In the genomic region with DNA sequence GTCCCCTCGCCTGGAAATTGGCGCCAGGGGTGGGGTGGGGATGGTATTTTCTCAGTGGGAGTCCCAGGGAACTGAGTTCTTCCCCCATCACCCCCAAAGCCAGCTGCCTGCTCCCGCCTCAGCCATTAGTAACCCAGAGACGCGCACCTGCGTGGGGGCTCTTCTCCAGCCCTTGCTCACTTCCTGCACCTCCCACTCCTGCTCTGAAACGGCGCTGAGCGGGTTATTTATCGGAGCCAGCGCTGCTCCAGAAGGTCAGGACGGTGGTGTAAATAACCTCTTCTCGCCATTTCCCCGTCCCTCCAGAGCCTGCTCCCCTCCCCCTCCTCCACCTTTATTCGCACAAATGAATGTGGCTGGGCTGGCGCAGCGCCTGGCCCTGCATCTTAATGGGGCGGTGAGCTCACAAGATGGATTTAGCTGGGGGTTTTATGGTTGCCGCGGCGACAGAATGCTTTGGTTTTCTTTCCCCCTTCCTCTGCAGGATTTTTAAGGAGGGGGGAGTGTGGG, we compare ENCODE assay signal across 7 cellular contexts. TPM values are rescaled to one million over a fixed set of nuclear protein-coding genes. Genes with fewer than 3 reads are reported as not detected.
DNase-seq lines count a peak whose midpoint lies in the region; ATAC-seq and TF ChIP-seq lines count a peak whose summit lies in the region.

No MANE protein-coding gene starts in this region.

- H3K27me3 Mint-ChIP-seq in WTC11 (ENCODE audit: low read depth) = peaks cover 18% of the 10 kb centered on the region

- in situ Hi-C loops in IMR-90 (cut with MboI; ENCODE audit: low sequenced_read_pairs) = no loop called here

- H2AFZ ChIP-seq in IMR-90 (replicated peaks; ENCODE audit: low read length, poor library complexity) = peak overlapping the region; percentile 71

- H3K23ac ChIP-seq in IMR-90 (ENCODE audit: low read depth, low read length) = 0 out of 2 replicates have a peak overlapping the region, but pooled peaks have one; percentile 19

- no peak overlapping the region for H2BK120ac ChIP-seq in IMR-90 (ENCODE audit: low read depth, low read length)

- no peak overlapping the region for H2AK5ac ChIP-seq in IMR-90 (ENCODE audit: low read depth, low read length)

- H3K14ac ChIP-seq in IMR-90 (replicated peaks; ENCODE audit: low read depth, low read length) = peak overlapping the region; percentile 3; the same call in 1 of the 2 replicates

- H4K8ac ChIP-seq in IMR-90 (ENCODE audit: low read depth in 2 of 2, low read length in 2 of 2) = peak overlapping the region in 1 of 2 experiments; percentile 62; a peak in 1 of 4 replicates

- peak overlapping the region; percentile 87 for H3K4me3 Mint-ChIP-seq in WTC11

- H3K9me1 ChIP-seq in IMR-90 (ENCODE audit: insufficient read depth, low read length) = peaks cover 8% of the 10 kb centered on the region; the same call in 1 of the 2 replicates

- CTCF ChIA-PET in IMR-90 (lab: Yijun Ruan, JAX) (interaction anchor here (0.6 to 0.9 kb wide), 3 partner anchors 14 to 83 kb away, joined by 3 to 4 read pairs (median 3); no protein-coding TSS in a partner anchor), WTC11 (lab: Charles Lee) (interaction anchor here (0.6 to 4.3 kb wide), 19 partner anchors 9 to 151 kb away, joined by 3 to 61 read pairs (median 7); a partner anchor contains a TSS)

- WGBS in IMR-90 (ENCODE audit: extremely low coverage in 2 of 2, insufficient read length in 1 of 2), 2 experiments = 0% methylated on average over 2 of the region's 21 CpGs; no CpG with 5 or more reads in 1 of the 2 experiments

- H3K4me2 ChIP-seq in IMR-90 (ENCODE audit: low read depth, low read length) = peak overlapping the region; percentile 43

- H2BK15ac ChIP-seq in IMR-90 (ENCODE audit: low read depth, low read length) = no peak overlapping the region

- ATAC-seq in IMR-90 (ENCODE audit: low read depth) = peak; percentile 46
- ATAC-seq in WTC11 = peak; percentile 55
- ATAC-seq in GM18861 (IDR thresholded peaks at IDR 0.05; ENCODE audit: unreplicated experiment) = no peak

- no peak overlapping the region for H3K9ac ChIP-seq in IMR-90 (ENCODE audit: low read depth, low read length)

- no peaks in the 10 kb centered on the region for H4K20me1 ChIP-seq in IMR-90 (ENCODE audit: insufficient read depth, low read length)

- H3K79me1 ChIP-seq in IMR-90 (ENCODE audit: low read depth in 1 of 2, low read length in 2 of 2) = no peaks in the 10 kb centered on the region

- H4K5ac ChIP-seq in IMR-90 (ENCODE audit: low read depth, low read length) = no peak overlapping the region; the same call in 1 of the 2 replicates

- TF ChIP-seq CTCF in IMR-90 (conservative IDR thresholded peaks at IDR 0.05; ENCODE audit: low read depth, low read length) (no peak), WTC11 (IDR thresholded peaks at IDR 0.05) (no peak), fibroblast of pulmonary artery (IDR thresholded peaks at IDR 0.05; ENCODE audit: low read length, missing control alignments) (no peak)

- H2BK20ac ChIP-seq in IMR-90 (ENCODE audit: low read depth, low read length) = no peak overlapping the region

- TF ChIP-seq RAD21 in IMR-90 (IDR thresholded peaks at IDR 0.05; ENCODE audit: low read length) = no peak

- H3K4me1 ChIP-seq in IMR-90 (ENCODE audit: control insufficient read depth, insufficient read depth, low read length) = peaks cover 21% of the 10 kb centered on the region

- H4K91ac ChIP-seq in IMR-90 (ENCODE audit: insufficient read depth, low read depth, low read length) = 0 out of 2 replicates have a peak overlapping the region, but pooled peaks have one; percentile 4

- H3K9me3 ChIP-seq in IMR-90 (ENCODE audit: control insufficient read depth, insufficient read depth, low read length) = no peaks in the 10 kb centered on the region

- 0 out of 2 replicates have a peak overlapping the region, but pooled peaks have one; percentile 67 for H3K4ac ChIP-seq in IMR-90 (ENCODE audit: low read depth, low read length)

- no peaks in the 10 kb centered on the region for H3K27me3 ChIP-seq in IMR-90 (ENCODE audit: control insufficient read depth, insufficient read depth, low read length)

- dilution Hi-C loops in IMR-90 (cut with HindIII; ENCODE audit: low sequenced_read_pairs, unreplicated experiment) = no loop called here

- peaks cover 34% of the 10 kb centered on the region for H3K36me3 ChIP-seq in IMR-90 (ENCODE audit: control insufficient read depth, insufficient read depth, low read length)

- POLR2A ChIA-PET in IMR-90 (lab: Charles Lee; ENCODE audit: unreplicated experiment) = no interaction called here
- POLR2A ChIA-PET in WTC11 (lab: Charles Lee) = interaction anchor here (0.6 to 1.7 kb wide), 5 partner anchors 15 to 22 kb away, joined by 3 to 8 read pairs (median 4); no protein-coding TSS in a partner anchor

- intact Hi-C loops in IMR-90 (cut with micrococcal nuclease) = no loop called here

- peaks cover 33% of the 10 kb centered on the region for H3K36me3 Mint-ChIP-seq in WTC11

- peak overlapping the region; percentile 92 for H3K27ac Mint-ChIP-seq in WTC11

- BruUV-seq in IMR-90 (replicated peaks; lab: Mats Ljungman, UMichigan) = no TSS peak

- H3K4me1 Mint-ChIP-seq in WTC11 = peaks cover 47% of the 10 kb centered on the region

- no peaks in the 10 kb centered on the region for H3K9me3 Mint-ChIP-seq in WTC11

- no peak overlapping the region for H2BK5ac ChIP-seq in IMR-90 (ENCODE audit: low read depth, low read length, poor library complexity, severe bottlenecking)

- H3K4me3 ChIP-seq in IMR-90 (ENCODE audit: insufficient read depth, low read depth, low read length) = no peak overlapping the region
- H3K4me3 ChIP-seq in fibroblast of pulmonary artery (replicated peaks; ENCODE audit: low read depth, low read length) = no peak overlapping the region

- H2AK9ac ChIP-seq in IMR-90 (replicated peaks; ENCODE audit: low read depth, low read length, poor library complexity) = peak overlapping the region; percentile 6

- H3K18ac ChIP-seq in IMR-90 (ENCODE audit: low read depth, low read length) = no peak overlapping the region

- DNase-seq in IMR-90 = peak; percentile 79
- DNase-seq in WTC11 (ENCODE audit: low spot score) = peak; percentile 70
- peak; percentile 48 for DNase-seq in fibroblast of pulmonary artery (ENCODE audit: low read depth)
- DNase-seq in occipital lobe (lab: John Stamatoyannopoulos, UW) = peak; percentile 46
- no peak for DNase-seq in LoVo (ENCODE audit: low spot score)
- no peak for DNase-seq in NK-92 (lab: John Stamatoyannopoulos, UW; ENCODE audit: unreplicated experiment)

- TF ChIP-seq POLR2A in IMR-90 (IDR thresholded peaks at IDR 0.05; ENCODE audit: low read depth, low read length) = no peak

- no peak overlapping the region; the same call in 1 of the 2 replicates for H3K27ac ChIP-seq in IMR-90 (ENCODE audit: insufficient read depth, low read length)

- H3K56ac ChIP-seq in IMR-90 (ENCODE audit: extremely low read depth, insufficient read depth, low read length) = no peak overlapping the region

TF ChIP-seq in IMR-90, 13 proteins besides CTCF, POLR2A, EP300 and RAD21:
- TF ChIP-seq FOS (IDR thresholded peaks at IDR 0.05; ENCODE audit: low read depth, low read length) (no peak), MAZ (IDR thresholded peaks at IDR 0.05; ENCODE audit: borderline replicate concordance, low read depth, low read length) (0 out of 2 replicates have a peak, but pooled peaks have one; percentile 28)

TF ChIP-seq in WTC11, 78 proteins besides CTCF, POLR2A, EP300 and RAD21 (continues in another document):
- TF ChIP-seq, protein P1, sequence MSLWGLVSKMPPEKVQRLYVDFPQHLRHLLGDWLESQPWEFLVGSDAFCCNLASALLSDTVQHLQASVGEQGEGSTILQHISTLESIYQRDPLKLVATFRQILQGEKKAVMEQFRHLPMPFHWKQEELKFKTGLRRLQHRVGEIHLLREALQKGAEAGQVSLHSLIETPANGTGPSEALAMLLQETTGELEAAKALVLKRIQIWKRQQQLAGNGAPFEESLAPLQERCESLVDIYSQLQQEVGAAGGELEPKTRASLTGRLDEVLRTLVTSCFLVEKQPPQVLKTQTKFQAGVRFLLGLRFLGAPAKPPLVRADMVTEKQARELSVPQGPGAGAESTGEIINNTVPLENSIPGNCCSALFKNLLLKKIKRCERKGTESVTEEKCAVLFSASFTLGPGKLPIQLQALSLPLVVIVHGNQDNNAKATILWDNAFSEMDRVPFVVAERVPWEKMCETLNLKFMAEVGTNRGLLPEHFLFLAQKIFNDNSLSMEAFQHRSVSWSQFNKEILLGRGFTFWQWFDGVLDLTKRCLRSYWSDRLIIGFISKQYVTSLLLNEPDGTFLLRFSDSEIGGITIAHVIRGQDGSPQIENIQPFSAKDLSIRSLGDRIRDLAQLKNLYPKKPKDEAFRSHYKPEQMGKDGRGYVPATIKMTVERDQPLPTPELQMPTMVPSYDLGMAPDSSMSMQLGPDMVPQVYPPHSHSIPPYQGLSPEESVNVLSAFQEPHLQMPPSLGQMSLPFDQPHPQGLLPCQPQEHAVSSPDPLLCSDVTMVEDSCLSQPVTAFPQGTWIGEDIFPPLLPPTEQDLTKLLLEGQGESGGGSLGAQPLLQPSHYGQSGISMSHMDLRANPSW (CRISPR knock-in tag; conservative IDR thresholded peaks at IDR 0.05; ENCODE audit: low read depth) = no peak

RNA-seq across cellular contexts. Expression of a gene that starts 12.2 kb away (rescaled TPM):
- not detected in 2 replicates for total RNA-seq in IMR-90 (2012; rRNA removed)
- polyA plus RNA-seq in IMR-90 (2012; rRNA removed) = not detected in 2 replicates
- polyA plus RNA-seq in IMR-90 (2012; cell fraction: cytosol; rRNA removed) = 0.02 TPM in 1 of 2 replicates, not detected in the other
- polyA plus RNA-seq in IMR-90 (2012; cell fraction: nucleus; rRNA removed; ENCODE audit: low replicate concordance) = 0.19 and 0.36 TPM in 2 replicates
- total RNA-seq in WTC11 (2021) = 0.13 TPM in 1 of 3 replicates, not detected in the others
- total RNA-seq in occipital lobe = 0.16 TPM

RNA-seq across cellular contexts. Expression of a gene that starts 27.1 kb away (rescaled TPM):
- total RNA-seq in IMR-90 (2012; rRNA removed) (262 and 382 TPM in 2 replicates), WTC11 (2021) (98.2 to 116 TPM (median 115 TPM) in 3 replicates), occipital lobe (47.1 TPM)
- 157 and 187 TPM in 2 replicates for polyA plus RNA-seq in IMR-90 (2012; rRNA removed)
- 73.8 and 80.0 TPM in 2 replicates for polyA plus RNA-seq in IMR-90 (2012; cell fraction: cytosol; rRNA removed)
- 22.8 and 109 TPM in 2 replicates for polyA plus RNA-seq in IMR-90 (2012; cell fraction: nucleus; rRNA removed; ENCODE audit: low replicate concordance)

RNA-seq across cellular contexts. Expression of a gene that starts 32.5 kb away (rescaled TPM):
- total RNA-seq in IMR-90 (2012; rRNA removed) (0.28 and 0.36 TPM in 2 replicates), WTC11 (2021) (18.4 to 23.5 TPM (median 22.2 TPM) in 3 replicates), occipital lobe (1.1 TPM)
- polyA plus RNA-seq in IMR-90 (2012; rRNA removed) = 2.5 and 2.9 TPM in 2 replicates
- 3.1 and 5.4 TPM in 2 replicates for polyA plus RNA-seq in IMR-90 (2012; cell fraction: cytosol; rRNA removed)
- polyA plus RNA-seq in IMR-90 (2012; cell fraction: nucleus; rRNA removed; ENCODE audit: low replicate concordance) = 3.7 and 8.0 TPM in 2 replicates

RNA-seq across cellular contexts. Expression of a gene that starts 51.3 kb away (rescaled TPM):
- total RNA-seq in IMR-90 (2012; rRNA removed) (0.18 and 0.28 TPM in 2 replicates), WTC11 (2021) (2.4 to 3.0 TPM (median 3.0 TPM) in 3 replicates), occipital lobe (0.62 TPM)
- polyA plus RNA-seq in IMR-90 (2012; rRNA removed) = 0.17 and 0.32 TPM in 2 replicates
- 0.39 and 0.62 TPM in 2 replicates for polyA plus RNA-seq in IMR-90 (2012; cell fraction: cytosol; rRNA removed)
- polyA plus RNA-seq in IMR-90 (2012; cell fraction: nucleus; rRNA removed; ENCODE audit: low replicate concordance) = 0.17 and 0.46 TPM in 2 replicates

Comparison
In these comparisons a context has a peak if more than half of its experiments do, and no peak if none do; other contexts are left out.
1. DNase-seq: peak in IMR-90 (single experiment), WTC11 (single experiment), fibroblast of pulmonary artery (single experiment) and occipital lobe (single experiment); none in LoVo (single experiment) and NK-92 (single experiment).